ENCODE assay signal across 14 cellular contexts in the genomic region with DNA sequence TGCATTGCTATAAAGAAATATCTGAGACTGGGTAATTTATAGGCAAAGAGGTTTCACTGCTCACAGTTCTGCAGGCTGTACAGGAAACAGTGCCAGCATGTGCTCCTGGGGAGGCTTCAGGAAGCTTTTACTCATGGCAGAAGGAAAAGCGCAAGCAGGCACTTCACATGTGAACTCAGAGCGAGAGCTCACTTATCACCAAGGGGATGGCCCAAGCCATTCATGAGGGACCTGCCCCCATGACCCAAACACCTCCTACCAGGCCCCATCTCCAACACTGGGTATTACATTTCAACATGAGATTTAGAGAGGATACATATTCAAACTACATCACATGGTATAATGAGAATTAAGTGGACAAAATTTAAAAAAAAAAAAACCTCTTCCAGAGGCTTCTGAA.
A peak's percentile ranks its signal among the peaks of the same experiment; 100 is the strongest.
DNase-seq lines count a peak whose midpoint lies in the region; ATAC-seq lines count a peak whose summit lies in the region.
"Had no signal": no experiment of that assay in that cellular context is flagged by ENCODE, and none has a peak within 500 bp of the region (broad histone marks: within the 10 kb centered on the region; RNA-seq: fewer than 3 reads in every experiment).

No MANE protein-coding gene starts in this region.

- H3K9me3 ChIP-seq in SK-N-MC (ENCODE audit: low read depth, low read length): no peaks in the 10 kb centered on the region
- H3K9me3 ChIP-seq: SJSA1 had no signal

- peaks cover 39% of the 10 kb centered on the region for H3K4me1 Mint-ChIP-seq in memory B cell

- no peak overlapping the region for H3K4me3 ChIP-seq in SK-N-MC
- H3K4me3 ChIP-seq: SJSA1 had no signal

- peak; percentile 27 for DNase-seq in stimulated activated CD4-positive, alpha-beta T cell treated with anti-CD3 and anti-CD28 coated beads, Interleukin-1b, Interleukin-23, amount 100 ng/mL, for 48 hours
- DNase-seq in stimulated activated CD4-positive, alpha-beta T cell treated with anti-CD3 and anti-CD28 coated beads, Interleukin-4, amount 100 ng/mL, for 4 hours: no peak
- DNase-seq in SK-N-MC (ENCODE audit: low read depth, low spot score) (no peak), memory B cell (ENCODE audit: low spot score in 2 of 2) (no peak), NCI-H1092 (lab: John Stamatoyannopoulos, UW) (no peak), NOMO-1 treated with dmso at 0.1 percent for 144 hours (lab: John Stamatoyannopoulos, UW; ENCODE audit: unreplicated experiment) (no peak)
- DNase-seq: activated naive CD4-positive, alpha-beta T cell treated with anti-CD3 and anti-CD28 coated beads, Interleukin-2, amount 10 ng/mL, durations not matched to agents 7 days and 5 days; CD4-positive, alpha-beta memory T cell; GOT3; NCI-H1694 treated with DMSO at 0.1 percent for 48 hours; NK-92 treated with Interleukin-12 subunit alpha and Interleukin-12 subunit beta, amount 100 ng/mL, for 24 hours; stimulated activated naive CD4-positive, alpha-beta T cell treated with Interleukin-2 at 50 U/mL for 16 hours had no signal

- 0 out of 2 replicates have a peak overlapping the region, but pooled peaks have one; percentile 16 for H3K27ac ChIP-seq in SK-N-MC
- H3K27ac ChIP-seq: SJSA1 had no signal

- H3K9me3 Mint-ChIP-seq in memory B cell: peaks cover 2% of the 10 kb centered on the region
- H3K9me3 Mint-ChIP-seq: CD4-positive, alpha-beta memory T cell had no signal

- peak overlapping the region; percentile 83 for H3K27ac Mint-ChIP-seq in memory B cell
- H3K27ac Mint-ChIP-seq: activated naive CD4-positive, alpha-beta T cell treated with anti-CD3 and anti-CD28 coated beads, Interleukin-2, amount 10 ng/mL, durations not matched to agents 7 days and 5 days had no signal

- no peak overlapping the region for H3K4me3 Mint-ChIP-seq in memory B cell
- H3K4me3 Mint-ChIP-seq: activated naive CD4-positive, alpha-beta T cell treated with anti-CD3 and anti-CD28 coated beads, Interleukin-2, amount 10 ng/mL, durations not matched to agents 7 days and 5 days had no signal

- peaks cover 8% of the 10 kb centered on the region; the same call in 1 of the 2 replicates for H3K36me3 ChIP-seq in SK-N-MC (ENCODE audit: insufficient read depth, low read length)

- ATAC-seq in memory B cell (ENCODE audit: low read depth) (no peak), GM21381 (IDR thresholded peaks at IDR 0.05; ENCODE audit: unreplicated experiment) (no peak)

- H3K27me3 Mint-ChIP-seq in memory B cell: no peaks in the 10 kb centered on the region
- H3K27me3 Mint-ChIP-seq: activated naive CD4-positive, alpha-beta T cell treated with anti-CD3 and anti-CD28 coated beads, Interleukin-2, amount 10 ng/mL, durations not matched to agents 7 days and 5 days; CD4-positive, alpha-beta memory T cell had no signal

- H3K9ac ChIP-seq in SK-N-MC (ENCODE audit: insufficient read length): no peak overlapping the region

- peaks cover 10% of the 10 kb centered on the region for H3K36me3 Mint-ChIP-seq in memory B cell
